ENCODE assay signal across 9 cellular contexts in genomic region chr9:34532041-34532440, GRCh38. TPM values are rescaled to one million over a fixed set of nuclear protein-coding genes. Genes with fewer than 3 reads are reported as not detected.
"Had no signal": no experiment of that assay in that cellular context is flagged by ENCODE, and none has a peak within 500 bp of the region (broad histone marks: within the 10 kb centered on the region; RNA-seq: fewer than 3 reads in every experiment).

No MANE protein-coding gene starts in this region.

RNA-seq across cellular contexts. Expression of gene ENHO, which starts 9.3 kb away (rescaled TPM):
- total RNA-seq: activated CD4-positive, alpha-beta memory T cell treated with anti-CD3 and anti-CD28 coated beads, Interleukin-2, amount 10 ng/mL, durations not matched to agents 7 days and 5 days; activated CD4-positive, alpha-beta T cell treated with anti-CD3 and anti-CD28 coated beads for 36 hours; activated CD4-positive, alpha-beta T cell treated with anti-CD3 and anti-CD28 coated beads, Interleukin-2, amount 10 ng/mL, durations not matched to agents 7 days and 5 days; activated CD8-positive, alpha-beta memory T cell treated with anti-CD3 and anti-CD28 coated beads, Interleukin-2, amount 10 ng/mL, durations not matched to agents 7 days and 5 days; activated CD8-positive, alpha-beta T cell treated with anti-CD3 and anti-CD28 coated beads, Interleukin-2, amount 10 ng/mL, durations not matched to agents 7 days and 5 days; activated T-helper 2 cell treated with anti-CD3 and anti-CD28 coated beads, Interferon-gamma antibody, Interleukin-2, Interleukin-4, amounts not matched to agents 10 μg/mL and 5 μg/mL and 100 μg/mL, durations not matched to agents 14 hours and 24 hours and 36 hours; aorta had no signal
- polyA plus RNA-seq: aorta had no signal

RNA-seq across cellular contexts. Expression of gene CNTFR, which starts 57.5 kb away (rescaled TPM):
- total RNA-seq: activated CD4-positive, alpha-beta memory T cell treated with anti-CD3 and anti-CD28 coated beads, Interleukin-2, amount 10 ng/mL, durations not matched to agents 7 days and 5 days; activated CD4-positive, alpha-beta T cell treated with anti-CD3 and anti-CD28 coated beads for 36 hours; activated CD4-positive, alpha-beta T cell treated with anti-CD3 and anti-CD28 coated beads, Interleukin-2, amount 10 ng/mL, durations not matched to agents 7 days and 5 days; activated CD8-positive, alpha-beta memory T cell treated with anti-CD3 and anti-CD28 coated beads, Interleukin-2, amount 10 ng/mL, durations not matched to agents 7 days and 5 days; activated CD8-positive, alpha-beta T cell treated with anti-CD3 and anti-CD28 coated beads, Interleukin-2, amount 10 ng/mL, durations not matched to agents 7 days and 5 days; activated naive CD4-positive, alpha-beta T cell treated with anti-CD3 and anti-CD28 coated beads for 36 hours; activated naive CD8-positive, alpha-beta T cell treated with anti-CD3 and anti-CD28 coated beads for 36 hours; activated T-helper 2 cell treated with anti-CD3 and anti-CD28 coated beads, Interferon-gamma antibody, Interleukin-2, Interleukin-4, amounts not matched to agents 10 μg/mL and 5 μg/mL and 100 μg/mL, durations not matched to agents 14 hours and 24 hours and 36 hours had no signal
